In genomic region chr15:77659350-77660321, GRCh38 we compare ENCODE assay signal across 8 cellular contexts. TPM values are rescaled to one million over a fixed set of nuclear protein-coding genes. Genes with fewer than 3 reads are reported as not detected.
A peak's percentile ranks its signal among the peaks of the same experiment; 100 is the strongest.
DNase-seq lines count a peak whose midpoint lies in the region; ATAC-seq and TF ChIP-seq lines count a peak whose summit lies in the region.

No MANE protein-coding gene starts in this region.

- H3K4me1 ChIP-seq in right atrium auricular region: no peaks in the 10 kb centered on the region
- H3K4me1 ChIP-seq in CD8-positive, alpha-beta memory T cell (ENCODE audit: insufficient read depth, low read length): no peaks in the 10 kb centered on the region

- H3K9me3 ChIP-seq in right atrium auricular region: no peaks in the 10 kb centered on the region
- no peaks in the 10 kb centered on the region for H3K9me3 ChIP-seq in CD8-positive, alpha-beta memory T cell (ENCODE audit: low read length)

- no peak overlapping the region for H3K4me3 ChIP-seq in WI38 (ENCODE audit: low read depth, low read length)
- H3K4me3 ChIP-seq in right atrium auricular region: no peak overlapping the region
- no peak overlapping the region for H3K4me3 ChIP-seq in CD8-positive, alpha-beta memory T cell (ENCODE audit: low read length)

- CTCF ChIA-PET in CD8-positive, alpha-beta memory T cell (lab: Charles Lee): no interaction called here

- no peaks in the 10 kb centered on the region for H3K9me3 Mint-ChIP-seq in CD8-positive, alpha-beta memory T cell

- DNase-seq in 8988T (peak; percentile 85), ELF-1 (ENCODE audit: low read depth, low spot score) (peak; percentile 56), NCI-H1105 (lab: John Stamatoyannopoulos, UW) (peak; percentile 55), right atrium auricular region (ENCODE audit: low spot score) (no peak)
- peak; percentile 9 to 44 for DNase-seq in stimulated activated CD8-positive, alpha-beta memory T cell treated with anti-CD3 and anti-CD28 coated beads, Interleukin-2, amount 100 ng/mL, for 48 hours (ENCODE audit: low read depth in 2 of 2)
- DNase-seq in CD8-positive, alpha-beta memory T cell: no peak

- H3K36me3 ChIP-seq in right atrium auricular region: no peaks in the 10 kb centered on the region
- no peaks in the 10 kb centered on the region for H3K36me3 ChIP-seq in CD8-positive, alpha-beta memory T cell (ENCODE audit: insufficient read depth, low read length)

- peak overlapping the region in 2 of 8 donors; percentile 43 to 77 for H3K27ac Mint-ChIP-seq in CD8-positive, alpha-beta memory T cell

- POLR2A ChIA-PET in CD8-positive, alpha-beta memory T cell (lab: Charles Lee): no interaction called here

- no peak for ATAC-seq in GM19351 (IDR thresholded peaks at IDR 0.05; ENCODE audit: unreplicated experiment)

- no peak overlapping the region for H3K4me3 Mint-ChIP-seq in CD8-positive, alpha-beta memory T cell

- H3K27me3 Mint-ChIP-seq in CD8-positive, alpha-beta memory T cell: peaks cover 8 to 47% of the 10 kb centered on the region in 2 donors

- peaks cover 0 to 2% (median 0%) of the 10 kb centered on the region in 3 donors for H3K4me1 Mint-ChIP-seq in CD8-positive, alpha-beta memory T cell

- no peaks in the 10 kb centered on the region for H3K27me3 ChIP-seq in right atrium auricular region
- H3K27me3 ChIP-seq in CD8-positive, alpha-beta memory T cell (ENCODE audit: insufficient read depth, low read length, poor library complexity, severe bottlenecking): no peaks in the 10 kb centered on the region

- H3K36me3 Mint-ChIP-seq in CD8-positive, alpha-beta memory T cell: no peaks in the 10 kb centered on the region

- H3K27ac ChIP-seq in right atrium auricular region: no peak overlapping the region
- H3K27ac ChIP-seq in CD8-positive, alpha-beta memory T cell (ENCODE audit: low read depth, low read length): no peak overlapping the region

- peak; percentile 14; the same call in 1 of the 2 replicates for TF ChIP-seq CTCF in WI38 (IDR thresholded peaks at IDR 0.05; ENCODE audit: low read depth, low read length)
- peak; percentile 23 to 68 for TF ChIP-seq CTCF in right atrium auricular region (IDR thresholded peaks at IDR 0.05)

RNA-seq across cellular contexts. Expression of gene LINGO1, which starts 26.9 kb away (rescaled TPM):
- total RNA-seq in right atrium auricular region: 1 to 10 TPM; 7.0 to 9.4 TPM
- not detected for total RNA-seq in CD8-positive, alpha-beta memory T cell
- not detected for polyA plus RNA-seq in CD8-positive, alpha-beta memory T cell

Comparison
In these comparisons a context has a peak if more than half of its experiments do, and no peak if none do; other contexts are left out.
1. DNase-seq: peak in 8988T (single experiment), ELF-1 (single experiment), NCI-H1105 (single experiment) and stimulated activated CD8-positive, alpha-beta memory T cell treated with anti-CD3 and anti-CD28 coated beads, Interleukin-2, amount 100 ng/mL, for 48 hours (2 of 2); none in right atrium auricular region (single experiment) and CD8-positive, alpha-beta memory T cell (0 of 5).
2. RNA of gene LINGO1, which starts 26.9 kb away (total RNA-seq): 7.0 to 9.4 TPM in right atrium auricular region; not detected in CD8-positive, alpha-beta memory T cell; every median in the first group is over 4 times any median in the second.